In the genomic region with DNA sequence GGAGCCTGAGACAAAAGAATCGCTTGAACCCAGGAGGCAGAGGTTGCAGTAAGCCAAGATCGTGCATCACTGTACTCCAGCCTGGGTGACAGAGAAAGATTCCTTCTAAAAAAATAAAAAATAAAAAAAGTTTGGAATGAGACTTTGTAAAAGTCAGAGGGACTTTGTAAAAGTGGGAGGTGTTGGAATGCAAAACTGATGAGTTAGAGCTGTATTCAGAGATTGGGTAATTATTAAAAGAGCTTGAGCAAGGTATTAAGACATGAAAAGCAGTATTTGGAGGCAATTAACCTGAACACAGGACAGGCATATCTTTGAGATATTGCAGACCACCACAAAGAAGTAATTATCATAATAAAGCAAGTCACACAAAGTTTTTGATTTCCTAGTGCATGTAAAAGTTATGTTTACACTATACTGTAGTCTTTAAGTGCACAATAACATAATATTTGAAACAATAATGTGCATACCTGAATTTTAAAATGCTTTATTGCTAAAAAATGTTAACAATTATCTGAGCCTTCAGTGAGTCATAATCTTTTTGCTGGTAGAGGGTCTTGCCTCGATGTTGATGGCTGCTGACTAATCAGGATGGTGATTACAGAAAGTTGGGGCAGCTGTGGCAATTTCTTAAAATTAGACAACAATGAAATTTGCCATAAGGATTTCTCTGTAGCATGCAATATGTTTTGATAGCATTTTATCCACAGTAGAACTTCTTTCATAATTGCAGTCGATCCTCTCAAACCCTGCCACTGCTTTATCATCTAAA, we compare ENCODE assay signal across 17 cellular contexts. TPM values are rescaled to one million over a fixed set of nuclear protein-coding genes. Genes with fewer than 3 reads are reported as not detected.
A peak's percentile ranks its signal among the peaks of the same experiment; 100 is the strongest.
DNase-seq lines count a peak whose midpoint lies in the region; ATAC-seq, FAIRE-seq and TF ChIP-seq lines count a peak whose summit lies in the region.
"Had no signal": no experiment of that assay in that cellular context is flagged by ENCODE, and none has a peak within 500 bp of the region (broad histone marks: within the 10 kb centered on the region; RNA-seq: fewer than 3 reads in every experiment).

No MANE protein-coding gene starts in this region.

- CTCF ChIA-PET in activated CD4-positive, alpha-beta T cell treated with anti-CD3 and anti-CD28 coated beads, Interleukin-2, amount 10 ng/mL, durations not matched to agents 7 days and 5 days (lab: Charles Lee), result no interaction called here
- CTCF ChIA-PET in A673 (lab: Charles Lee), result no interaction called here

- BruUV-seq in A673 (replicated peaks; lab: Mats Ljungman, UMichigan), result no TSS peak

- no peak overlapping the region for H3K27ac Mint-ChIP-seq in activated T-cell treated with anti-CD3 and anti-CD28 coated beads, Interleukin-2, amount 50 U/mL, for 24 hours
- H3K27ac Mint-ChIP-seq in activated CD4-positive, alpha-beta T cell treated with anti-CD3 and anti-CD28 coated beads, Interleukin-2, amount 10 ng/mL, durations not matched to agents 7 days and 5 days, result no peak overlapping the region

- dilution Hi-C loops in keratinocyte (cut with MboI; ENCODE audit: extremely low pct_ligation_motif_present, low sequenced_read_pairs), result no loop called here

- H3K27me3 ChIP-seq in keratinocyte (ENCODE audit: control insufficient read depth, extremely low read depth, insufficient read depth, low read length) (no peaks in the 10 kb centered on the region), A673 (replicated peaks; ENCODE audit: insufficient read depth, low read depth, low read length, poor library complexity) (no peaks in the 10 kb centered on the region)
- H3K27me3 ChIP-seq: BLaER1 had no signal

- no peak overlapping the region for H2AFZ ChIP-seq in keratinocyte (ENCODE audit: control insufficient read depth, low read length)
- H2AFZ ChIP-seq: PC-9 had no signal

- H3K4me1 Mint-ChIP-seq in activated T-cell treated with anti-CD3 and anti-CD28 coated beads, Interleukin-2, amount 50 U/mL, for 24 hours (ENCODE audit: low read depth), result peaks cover 51% of the 10 kb centered on the region
- peaks cover 9% of the 10 kb centered on the region for H3K4me1 Mint-ChIP-seq in activated CD4-positive, alpha-beta T cell treated with anti-CD3 and anti-CD28 coated beads, Interleukin-2, amount 10 ng/mL, durations not matched to agents 7 days and 5 days

- intact Hi-C loops in A673 (cut with micrococcal nuclease; ENCODE audit: unreplicated experiment), result no loop called here

- no peaks in the 10 kb centered on the region for H4K20me1 ChIP-seq in keratinocyte (ENCODE audit: control insufficient read depth, extremely low read depth, insufficient read depth, low read length)
- H4K20me1 ChIP-seq: BLaER1 had no signal

- H3K9me3 ChIP-seq in keratinocyte (ENCODE audit: control insufficient read depth, low read depth, low read length) (no peaks in the 10 kb centered on the region), A673 (ENCODE audit: low read depth, low read length, poor library complexity, severe bottlenecking) (no peaks in the 10 kb centered on the region)
- H3K9me3 ChIP-seq: BLaER1, HAP-1 had no signal

- H3K4me1 ChIP-seq in keratinocyte (ENCODE audit: control insufficient read depth, extremely low read depth, insufficient read depth, low read length), result peaks cover 55% of the 10 kb centered on the region
- H3K4me1 ChIP-seq in A673 (ENCODE audit: insufficient read depth, low read length, poor library complexity, severe bottlenecking), result peaks cover 5% of the 10 kb centered on the region
- H3K4me1 ChIP-seq: BLaER1 had no signal

- DNase-seq in AG08395 (ENCODE audit: low spot score), result peak; percentile 45
- DNase-seq in HCEC 1CT, result peak; percentile 35
- peak; percentile 36 for DNase-seq in amniotic epithelial cell (ENCODE audit: low read depth)
- DNase-seq in keratinocyte (ENCODE audit: low read depth, low spot score), result no peak
- no peak for DNase-seq in activated T-cell treated with anti-CD3 and anti-CD28 coated beads, Interleukin-2, amount 50 U/mL, for 24 hours
- no peak for DNase-seq in activated CD4-positive, alpha-beta T cell treated with anti-CD3 and anti-CD28 coated beads, Interleukin-2, amount 10 ng/mL, durations not matched to agents 7 days and 5 days
- DNase-seq in A673 (ENCODE audit: low spot score), result no peak
- DNase-seq: ACHN; CD8-positive, alpha-beta memory T cell; NCI-H146; NCI-H226; NCI-H526 treated with DMSO at 0.1 percent for 48 hours; PC-9; SHP77 had no signal

- POLR2A ChIA-PET in activated CD4-positive, alpha-beta T cell treated with anti-CD3 and anti-CD28 coated beads, Interleukin-2, amount 10 ng/mL, durations not matched to agents 7 days and 5 days (lab: Charles Lee), result no interaction called here
- POLR2A ChIA-PET in A673 (lab: Charles Lee; ENCODE audit: low non-redundant PET), result no interaction called here

- no peaks in the 10 kb centered on the region for H3K9me3 Mint-ChIP-seq in activated T-cell treated with anti-CD3 and anti-CD28 coated beads, Interleukin-2, amount 50 U/mL, for 24 hours
- no peaks in the 10 kb centered on the region for H3K9me3 Mint-ChIP-seq in activated CD4-positive, alpha-beta T cell treated with anti-CD3 and anti-CD28 coated beads, Interleukin-2, amount 10 ng/mL, durations not matched to agents 7 days and 5 days
- H3K9me3 Mint-ChIP-seq: CD8-positive, alpha-beta memory T cell had no signal

- peak overlapping the region; percentile 74 for H3K27ac ChIP-seq in keratinocyte (ENCODE audit: control insufficient read depth, insufficient read depth, low read length)
- H3K27ac ChIP-seq in A673 (ENCODE audit: low read depth, low read length, poor library complexity, severe bottlenecking), result no peak overlapping the region
- H3K27ac ChIP-seq: BLaER1 had no signal

- no peak overlapping the region for H3K4me2 ChIP-seq in keratinocyte (ENCODE audit: control insufficient read depth, extremely low read depth, insufficient read depth, low read depth, low read length)
- H3K4me2 ChIP-seq: BLaER1 had no signal

- TF ChIP-seq CTCF in keratinocyte (optimal IDR thresholded peaks at IDR 0.05 in 1 of 3, IDR thresholded peaks at IDR 0.05 in 1 of 3, conservative IDR thresholded peaks at IDR 0.05 in 1 of 3; ENCODE audit: extremely low read depth in 1 of 3, insufficient read depth in 2 of 3, low read length in 3 of 3), result no peak
- no peak for TF ChIP-seq CTCF in A673 (conservative IDR thresholded peaks at IDR 0.05; ENCODE audit: low read depth, low read length)

- H3K79me2 ChIP-seq in keratinocyte (ENCODE audit: control insufficient read depth, insufficient read depth, low read length), result no peaks in the 10 kb centered on the region

- H3K4me3 Mint-ChIP-seq in activated T-cell treated with anti-CD3 and anti-CD28 coated beads, Interleukin-2, amount 50 U/mL, for 24 hours, result no peak overlapping the region
- no peak overlapping the region for H3K4me3 Mint-ChIP-seq in activated CD4-positive, alpha-beta T cell treated with anti-CD3 and anti-CD28 coated beads, Interleukin-2, amount 10 ng/mL, durations not matched to agents 7 days and 5 days
- H3K4me3 Mint-ChIP-seq: CD8-positive, alpha-beta memory T cell had no signal

- FAIRE-seq in keratinocyte (lab: Jason Lieb, UNC), result peak; percentile 36

- H3K9me1 ChIP-seq in keratinocyte (ENCODE audit: control insufficient read depth, extremely low read depth, insufficient read depth, low read length), result no peaks in the 10 kb centered on the region

- ATAC-seq in HG03432 (IDR thresholded peaks at IDR 0.05; ENCODE audit: unreplicated experiment), result no peak

- H3K36me3 Mint-ChIP-seq in activated T-cell treated with anti-CD3 and anti-CD28 coated beads, Interleukin-2, amount 50 U/mL, for 24 hours (ENCODE audit: low read depth), result no peaks in the 10 kb centered on the region
- peaks cover 1% of the 10 kb centered on the region for H3K36me3 Mint-ChIP-seq in activated CD4-positive, alpha-beta T cell treated with anti-CD3 and anti-CD28 coated beads, Interleukin-2, amount 10 ng/mL, durations not matched to agents 7 days and 5 days (ENCODE audit: low read depth)
- H3K36me3 Mint-ChIP-seq: CD8-positive, alpha-beta memory T cell had no signal

- H3K4me3 ChIP-seq in keratinocyte (ENCODE audit: control insufficient read depth in 2 of 3, extremely low read depth in 1 of 3, insufficient read depth in 2 of 3, low read depth in 1 of 3, low read length in 3 of 3) (no peak overlapping the region), A673 (ENCODE audit: low read depth, low read length, poor library complexity, severe bottlenecking) (no peak overlapping the region)
- H3K4me3 ChIP-seq: BLaER1, HAP-1, PC-9 had no signal

- H3K27me3 Mint-ChIP-seq in activated T-cell treated with anti-CD3 and anti-CD28 coated beads, Interleukin-2, amount 50 U/mL, for 24 hours, result no peaks in the 10 kb centered on the region
- H3K27me3 Mint-ChIP-seq in activated CD4-positive, alpha-beta T cell treated with anti-CD3 and anti-CD28 coated beads, Interleukin-2, amount 10 ng/mL, durations not matched to agents 7 days and 5 days, result no peaks in the 10 kb centered on the region
- H3K27me3 Mint-ChIP-seq: CD8-positive, alpha-beta memory T cell had no signal

- H3K36me3 ChIP-seq in keratinocyte (ENCODE audit: control insufficient read depth in 2 of 2, extremely low read depth in 1 of 2, insufficient read depth in 2 of 2, low read length in 2 of 2) (no peaks in the 10 kb centered on the region), A673 (ENCODE audit: insufficient read depth, low read length, poor library complexity, severe bottlenecking) (no peaks in the 10 kb centered on the region)
- H3K36me3 ChIP-seq: BLaER1, HAP-1 had no signal

- no peak overlapping the region for H3K9ac ChIP-seq in keratinocyte (ENCODE audit: control insufficient read depth, extremely low read depth, insufficient read depth, low read length)
- H3K9ac ChIP-seq: BLaER1 had no signal

RNA-seq across cellular contexts. Expression of a gene that starts 33.1 kb away (rescaled TPM):
- 107 to 144 TPM (median 118 TPM) in 3 replicates for polyA plus RNA-seq in keratinocyte
- polyA plus RNA-seq in keratinocyte (2011; ENCODE audit: low read depth), result 49.0 TPM
- 87.1 and 90.4 TPM in 2 replicates for polyA plus RNA-seq in keratinocyte (2011; cell fraction: cytosol; rRNA removed)
- polyA plus RNA-seq in keratinocyte (2011; cell fraction: nucleus; rRNA removed), result 128 and 137 TPM in 2 replicates
- 113 and 158 TPM in 2 replicates for polyA plus RNA-seq in keratinocyte (2012; ENCODE audit: low replicate concordance)
- 52.6 to 84.2 TPM (median 78.2 TPM) in 3 replicates for polyA minus RNA-seq in keratinocyte
- 201 TPM for polyA minus RNA-seq in keratinocyte (2011; cell fraction: cytosol; rRNA and poly(A)+ RNA removed)
- 108 and 134 TPM in 2 replicates for polyA minus RNA-seq in keratinocyte (2011; cell fraction: nucleus; rRNA and poly(A)+ RNA removed)
- total RNA-seq in activated CD4-positive, alpha-beta T cell treated with anti-CD3 and anti-CD28 coated beads, Interleukin-2, amount 10 ng/mL, durations not matched to agents 7 days and 5 days, result 1 to 10 TPM; 3.8 to 3.9 TPM
- 3.4 and 4.9 TPM in 2 replicates for total RNA-seq in A673 (2021)

Comparison
In these comparisons a context has a peak if more than half of its experiments do, and no peak if none do; other contexts are left out.
1. DNase-seq: peak in AG08395 (single experiment), HCEC 1CT (single experiment) and amniotic epithelial cell (single experiment); none in keratinocyte (single experiment), activated T-cell treated with anti-CD3 and anti-CD28 coated beads, Interleukin-2, amount 50 U/mL, for 24 hours (single experiment), activated CD4-positive, alpha-beta T cell treated with anti-CD3 and anti-CD28 coated beads, Interleukin-2, amount 10 ng/mL, durations not matched to agents 7 days and 5 days (single experiment) and A673 (single experiment).